1 cellular context compared by ENCODE assay signal in the genomic region with DNA sequence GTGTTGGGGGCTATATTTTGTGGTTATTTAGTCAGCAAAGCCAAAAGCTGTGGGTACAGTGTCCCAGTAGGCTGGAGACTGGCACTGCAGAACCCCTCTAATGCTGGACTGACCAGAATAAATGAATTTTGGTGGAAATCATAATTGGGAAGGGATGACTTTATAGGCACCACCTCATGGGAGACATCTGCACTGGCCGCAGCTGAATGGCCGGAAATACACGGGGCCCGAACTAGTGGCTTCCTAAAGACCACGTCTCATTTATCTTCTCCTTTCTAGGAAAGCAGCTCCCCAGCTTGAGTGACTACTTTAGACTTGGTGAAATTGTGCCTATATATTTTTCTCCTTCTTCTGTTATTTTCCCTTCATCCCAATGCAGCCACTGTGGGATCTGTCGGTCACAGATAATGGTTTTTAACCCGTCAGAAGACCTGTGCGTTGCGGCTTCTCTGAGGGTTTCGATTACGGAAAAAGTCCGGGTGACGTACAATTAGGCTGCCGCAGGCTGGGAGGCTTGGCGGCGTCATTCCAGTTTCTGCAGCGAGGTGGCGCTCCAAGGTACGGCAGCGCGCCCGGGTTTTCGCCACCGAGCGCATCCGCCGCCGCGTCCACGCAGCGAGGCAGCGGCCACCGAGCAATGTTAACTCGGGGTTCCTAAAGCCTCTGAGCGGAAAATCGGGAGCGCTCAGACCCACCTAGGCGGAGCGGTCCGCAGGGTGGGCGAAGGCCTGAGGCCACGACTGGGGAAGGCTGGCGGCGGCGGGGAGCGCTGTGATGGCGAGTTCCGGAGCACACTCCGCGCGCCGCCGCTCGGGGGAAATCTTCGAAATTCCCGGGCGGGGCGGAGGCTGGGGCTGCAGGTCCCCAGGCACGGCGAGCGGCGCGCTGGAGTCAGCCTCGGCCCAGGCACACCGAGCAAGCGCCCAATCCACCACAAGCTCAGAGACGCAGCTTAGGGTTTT.
A peak's percentile ranks its signal among the peaks of the same experiment; 100 is the strongest.
TF ChIP-seq lines count a peak whose summit lies in the region.

No MANE protein-coding gene starts in this region.

TF ChIP-seq in HepG2, 621 proteins besides CTCF, POLR2A, EP300 and RAD21 (continued from another document):
- TF ChIP-seq, protein P1, sequence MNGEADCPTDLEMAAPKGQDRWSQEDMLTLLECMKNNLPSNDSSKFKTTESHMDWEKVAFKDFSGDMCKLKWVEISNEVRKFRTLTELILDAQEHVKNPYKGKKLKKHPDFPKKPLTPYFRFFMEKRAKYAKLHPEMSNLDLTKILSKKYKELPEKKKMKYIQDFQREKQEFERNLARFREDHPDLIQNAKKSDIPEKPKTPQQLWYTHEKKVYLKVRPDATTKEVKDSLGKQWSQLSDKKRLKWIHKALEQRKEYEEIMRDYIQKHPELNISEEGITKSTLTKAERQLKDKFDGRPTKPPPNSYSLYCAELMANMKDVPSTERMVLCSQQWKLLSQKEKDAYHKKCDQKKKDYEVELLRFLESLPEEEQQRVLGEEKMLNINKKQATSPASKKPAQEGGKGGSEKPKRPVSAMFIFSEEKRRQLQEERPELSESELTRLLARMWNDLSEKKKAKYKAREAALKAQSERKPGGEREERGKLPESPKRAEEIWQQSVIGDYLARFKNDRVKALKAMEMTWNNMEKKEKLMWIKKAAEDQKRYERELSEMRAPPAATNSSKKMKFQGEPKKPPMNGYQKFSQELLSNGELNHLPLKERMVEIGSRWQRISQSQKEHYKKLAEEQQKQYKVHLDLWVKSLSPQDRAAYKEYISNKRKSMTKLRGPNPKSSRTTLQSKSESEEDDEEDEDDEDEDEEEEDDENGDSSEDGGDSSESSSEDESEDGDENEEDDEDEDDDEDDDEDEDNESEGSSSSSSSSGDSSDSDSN (CRISPR knock-in tag; IDR thresholded peaks at IDR 0.05), result peak; percentile 87
- TF ChIP-seq, protein P2, sequence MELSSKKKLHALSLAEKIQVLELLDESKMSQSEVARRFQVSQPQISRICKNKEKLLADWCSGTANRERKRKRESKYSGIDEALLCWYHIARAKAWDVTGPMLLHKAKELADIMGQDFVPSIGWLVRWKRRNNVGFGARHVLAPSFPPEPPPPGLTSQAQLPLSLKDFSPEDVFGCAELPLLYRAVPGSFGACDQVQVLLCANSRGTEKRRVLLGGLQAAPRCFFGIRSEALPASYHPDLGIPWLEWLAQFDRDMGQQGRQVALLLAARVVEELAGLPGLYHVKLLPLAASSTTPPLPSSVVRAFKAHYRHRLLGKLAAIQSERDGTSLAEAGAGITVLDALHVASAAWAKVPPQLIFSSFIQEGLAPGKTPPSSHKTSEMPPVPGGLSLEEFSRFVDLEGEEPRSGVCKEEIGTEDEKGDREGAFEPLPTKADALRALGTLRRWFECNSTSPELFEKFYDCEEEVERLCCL (CRISPR knock-in tag; IDR thresholded peaks at IDR 0.05; ENCODE audit: borderline replicate concordance), result no peak
- peak; percentile 77; the same call in 1 of the 2 replicates for TF ChIP-seq ZNF430 (CRISPR knock-in tag; IDR thresholded peaks at IDR 0.05)
- TF ChIP-seq YEATS2 (CRISPR knock-in tag; IDR thresholded peaks at IDR 0.05; ENCODE audit: borderline replicate concordance), result no peak
- TF ChIP-seq ZNF367 (CRISPR knock-in tag; IDR thresholded peaks at IDR 0.05; ENCODE audit: borderline replicate concordance), result no peak
- TF ChIP-seq ZNF282 (IDR thresholded peaks at IDR 0.05; ENCODE audit: partially characterized antibody), result no peak
- TF ChIP-seq PAX8 (CRISPR knock-in tag; IDR thresholded peaks at IDR 0.05; ENCODE audit: borderline replicate concordance), result no peak
- TF ChIP-seq SNAPC2 (CRISPR knock-in tag; IDR thresholded peaks at IDR 0.05), result no peak
- no peak for TF ChIP-seq MAF1 (CRISPR knock-in tag; IDR thresholded peaks at IDR 0.05; ENCODE audit: borderline replicate concordance)
- TF ChIP-seq ZNF224 (CRISPR knock-in tag; IDR thresholded peaks at IDR 0.05), result no peak
- no peak for TF ChIP-seq NFYB (CRISPR knock-in tag; IDR thresholded peaks at IDR 0.05)
- TF ChIP-seq TBL1XR1 (IDR thresholded peaks at IDR 0.05; ENCODE audit: borderline replicate concordance, low read length, partially characterized antibody), result no peak
- peak; percentile 83 for TF ChIP-seq BORCS8-MEF2B (CRISPR knock-in tag; IDR thresholded peaks at IDR 0.05)
- no peak for TF ChIP-seq RCOR2 (CRISPR knock-in tag; IDR thresholded peaks at IDR 0.05)
- no peak for TF ChIP-seq ZNF670 (CRISPR knock-in tag; IDR thresholded peaks at IDR 0.05; ENCODE audit: borderline replicate concordance)
- no peak for TF ChIP-seq NR2F2 (IDR thresholded peaks at IDR 0.05; ENCODE audit: borderline replicate concordance, low read depth)
- TF ChIP-seq ZNF7 (CRISPR knock-in tag; IDR thresholded peaks at IDR 0.05), result no peak
- TF ChIP-seq NFKBIZ (CRISPR knock-in tag; IDR thresholded peaks at IDR 0.05), result 0 out of 2 replicates have a peak, but pooled peaks have one; percentile 38
- peak; percentile 48; the same call in 1 of the 2 replicates for TF ChIP-seq ELF3 (CRISPR knock-in tag; IDR thresholded peaks at IDR 0.05)
- TF ChIP-seq, protein P3, sequence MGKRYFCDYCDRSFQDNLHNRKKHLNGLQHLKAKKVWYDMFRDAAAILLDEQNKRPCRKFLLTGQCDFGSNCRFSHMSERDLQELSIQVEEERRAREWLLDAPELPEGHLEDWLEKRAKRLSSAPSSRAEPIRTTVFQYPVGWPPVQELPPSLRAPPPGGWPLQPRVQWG (CRISPR knock-in tag; IDR thresholded peaks at IDR 0.05; ENCODE audit: borderline replicate concordance, low read depth), result no peak
- no peak; the same call in 1 of the 2 replicates for TF ChIP-seq ZSCAN20 (CRISPR knock-in tag; IDR thresholded peaks at IDR 0.05; ENCODE audit: borderline replicate concordance)
- TF ChIP-seq, protein P4, sequence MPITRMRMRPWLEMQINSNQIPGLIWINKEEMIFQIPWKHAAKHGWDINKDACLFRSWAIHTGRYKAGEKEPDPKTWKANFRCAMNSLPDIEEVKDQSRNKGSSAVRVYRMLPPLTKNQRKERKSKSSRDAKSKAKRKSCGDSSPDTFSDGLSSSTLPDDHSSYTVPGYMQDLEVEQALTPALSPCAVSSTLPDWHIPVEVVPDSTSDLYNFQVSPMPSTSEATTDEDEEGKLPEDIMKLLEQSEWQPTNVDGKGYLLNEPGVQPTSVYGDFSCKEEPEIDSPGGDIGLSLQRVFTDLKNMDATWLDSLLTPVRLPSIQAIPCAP (CRISPR knock-in tag; IDR thresholded peaks at IDR 0.05; ENCODE audit: low read depth), result no peak
- TF ChIP-seq, protein P5, sequence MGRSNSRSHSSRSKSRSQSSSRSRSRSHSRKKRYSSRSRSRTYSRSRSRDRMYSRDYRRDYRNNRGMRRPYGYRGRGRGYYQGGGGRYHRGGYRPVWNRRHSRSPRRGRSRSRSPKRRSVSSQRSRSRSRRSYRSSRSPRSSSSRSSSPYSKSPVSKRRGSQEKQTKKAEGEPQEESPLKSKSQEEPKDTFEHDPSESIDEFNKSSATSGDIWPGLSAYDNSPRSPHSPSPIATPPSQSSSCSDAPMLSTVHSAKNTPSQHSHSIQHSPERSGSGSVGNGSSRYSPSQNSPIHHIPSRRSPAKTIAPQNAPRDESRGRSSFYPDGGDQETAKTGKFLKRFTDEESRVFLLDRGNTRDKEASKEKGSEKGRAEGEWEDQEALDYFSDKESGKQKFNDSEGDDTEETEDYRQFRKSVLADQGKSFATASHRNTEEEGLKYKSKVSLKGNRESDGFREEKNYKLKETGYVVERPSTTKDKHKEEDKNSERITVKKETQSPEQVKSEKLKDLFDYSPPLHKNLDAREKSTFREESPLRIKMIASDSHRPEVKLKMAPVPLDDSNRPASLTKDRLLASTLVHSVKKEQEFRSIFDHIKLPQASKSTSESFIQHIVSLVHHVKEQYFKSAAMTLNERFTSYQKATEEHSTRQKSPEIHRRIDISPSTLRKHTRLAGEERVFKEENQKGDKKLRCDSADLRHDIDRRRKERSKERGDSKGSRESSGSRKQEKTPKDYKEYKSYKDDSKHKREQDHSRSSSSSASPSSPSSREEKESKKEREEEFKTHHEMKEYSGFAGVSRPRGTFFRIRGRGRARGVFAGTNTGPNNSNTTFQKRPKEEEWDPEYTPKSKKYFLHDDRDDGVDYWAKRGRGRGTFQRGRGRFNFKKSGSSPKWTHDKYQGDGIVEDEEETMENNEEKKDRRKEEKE (IDR thresholded peaks at IDR 0.05), result no peak
- no peak for TF ChIP-seq PHF5A (CRISPR knock-in tag; IDR thresholded peaks at IDR 0.05; ENCODE audit: low read depth, unreplicated experiment)
- TF ChIP-seq, protein P6, sequence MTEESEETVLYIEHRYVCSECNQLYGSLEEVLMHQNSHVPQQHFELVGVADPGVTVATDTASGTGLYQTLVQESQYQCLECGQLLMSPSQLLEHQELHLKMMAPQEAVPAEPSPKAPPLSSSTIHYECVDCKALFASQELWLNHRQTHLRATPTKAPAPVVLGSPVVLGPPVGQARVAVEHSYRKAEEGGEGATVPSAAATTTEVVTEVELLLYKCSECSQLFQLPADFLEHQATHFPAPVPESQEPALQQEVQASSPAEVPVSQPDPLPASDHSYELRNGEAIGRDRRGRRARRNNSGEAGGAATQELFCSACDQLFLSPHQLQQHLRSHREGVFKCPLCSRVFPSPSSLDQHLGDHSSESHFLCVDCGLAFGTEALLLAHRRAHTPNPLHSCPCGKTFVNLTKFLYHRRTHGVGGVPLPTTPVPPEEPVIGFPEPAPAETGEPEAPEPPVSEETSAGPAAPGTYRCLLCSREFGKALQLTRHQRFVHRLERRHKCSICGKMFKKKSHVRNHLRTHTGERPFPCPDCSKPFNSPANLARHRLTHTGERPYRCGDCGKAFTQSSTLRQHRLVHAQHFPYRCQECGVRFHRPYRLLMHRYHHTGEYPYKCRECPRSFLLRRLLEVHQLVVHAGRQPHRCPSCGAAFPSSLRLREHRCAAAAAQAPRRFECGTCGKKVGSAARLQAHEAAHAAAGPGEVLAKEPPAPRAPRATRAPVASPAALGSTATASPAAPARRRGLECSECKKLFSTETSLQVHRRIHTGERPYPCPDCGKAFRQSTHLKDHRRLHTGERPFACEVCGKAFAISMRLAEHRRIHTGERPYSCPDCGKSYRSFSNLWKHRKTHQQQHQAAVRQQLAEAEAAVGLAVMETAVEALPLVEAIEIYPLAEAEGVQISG (CRISPR knock-in tag; IDR thresholded peaks at IDR 0.05), result peak; percentile 73; the same call in 1 of the 2 replicates
- TF ChIP-seq TOPORS (CRISPR knock-in tag; IDR thresholded peaks at IDR 0.05), result no peak
- peak; percentile 77; the same call in 1 of the 2 replicates for TF ChIP-seq KDM3A (CRISPR knock-in tag; IDR thresholded peaks at IDR 0.05; ENCODE audit: low read depth)
- TF ChIP-seq HMG20B (CRISPR knock-in tag; conservative IDR thresholded peaks at IDR 0.05), result no peak
- TF ChIP-seq GFI1 (CRISPR knock-in tag; IDR thresholded peaks at IDR 0.05; ENCODE audit: borderline replicate concordance), result no peak; the same call in 1 of the 2 replicates
- TF ChIP-seq, protein P7, sequence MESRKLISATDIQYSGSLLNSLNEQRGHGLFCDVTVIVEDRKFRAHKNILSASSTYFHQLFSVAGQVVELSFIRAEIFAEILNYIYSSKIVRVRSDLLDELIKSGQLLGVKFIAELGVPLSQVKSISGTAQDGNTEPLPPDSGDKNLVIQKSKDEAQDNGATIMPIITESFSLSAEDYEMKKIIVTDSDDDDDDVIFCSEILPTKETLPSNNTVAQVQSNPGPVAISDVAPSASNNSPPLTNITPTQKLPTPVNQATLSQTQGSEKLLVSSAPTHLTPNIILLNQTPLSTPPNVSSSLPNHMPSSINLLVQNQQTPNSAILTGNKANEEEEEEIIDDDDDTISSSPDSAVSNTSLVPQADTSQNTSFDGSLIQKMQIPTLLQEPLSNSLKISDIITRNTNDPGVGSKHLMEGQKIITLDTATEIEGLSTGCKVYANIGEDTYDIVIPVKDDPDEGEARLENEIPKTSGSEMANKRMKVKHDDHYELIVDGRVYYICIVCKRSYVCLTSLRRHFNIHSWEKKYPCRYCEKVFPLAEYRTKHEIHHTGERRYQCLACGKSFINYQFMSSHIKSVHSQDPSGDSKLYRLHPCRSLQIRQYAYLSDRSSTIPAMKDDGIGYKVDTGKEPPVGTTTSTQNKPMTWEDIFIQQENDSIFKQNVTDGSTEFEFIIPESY (CRISPR knock-in tag; IDR thresholded peaks at IDR 0.05), result 0 out of 2 replicates have a peak, but pooled peaks have one; percentile 36
